In the genomic region with DNA sequence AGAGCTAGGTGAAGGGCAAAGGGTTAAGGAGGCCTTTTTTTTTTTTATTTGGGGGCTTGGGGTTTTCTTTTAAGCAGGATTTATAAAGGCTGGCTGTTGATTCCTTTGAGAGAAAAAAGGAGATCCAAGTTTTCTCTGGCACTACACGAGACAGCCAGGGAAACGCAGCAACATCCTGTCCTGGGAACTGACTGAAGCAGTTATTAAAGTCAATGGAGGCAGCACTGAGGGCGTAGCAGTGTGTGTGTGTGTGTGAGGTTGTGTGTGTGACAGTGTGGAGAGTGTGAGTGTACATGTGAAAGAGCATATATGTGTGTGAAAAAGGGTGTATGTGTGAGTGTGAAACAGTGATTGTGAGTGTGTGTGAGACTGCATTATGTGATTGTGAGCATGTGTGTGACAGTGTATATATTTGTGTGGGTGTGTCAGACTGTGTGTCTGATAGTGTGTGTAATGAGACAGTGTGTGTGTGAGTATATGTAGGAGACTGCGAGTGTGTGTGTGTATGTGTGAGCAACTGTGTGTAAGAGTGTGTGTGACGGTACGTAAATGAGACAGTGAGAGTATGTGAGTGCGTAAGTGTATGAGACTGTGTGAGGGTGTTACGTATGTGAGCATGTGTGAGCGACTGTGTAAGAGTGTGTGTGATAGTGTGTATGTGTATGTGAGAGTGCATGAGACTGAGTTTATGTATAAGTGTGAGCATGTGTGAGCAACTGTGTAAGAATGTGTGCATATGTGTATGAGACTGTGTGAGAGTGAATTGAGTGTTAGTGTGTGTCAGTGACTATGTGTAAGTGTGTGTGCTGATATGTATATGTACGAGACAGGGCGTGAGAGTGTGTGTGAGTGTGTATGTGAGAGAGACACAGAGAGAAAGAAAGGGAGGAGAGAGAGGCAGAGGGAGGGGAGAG, we compare ENCODE assay signal across 1 cellular context.
TF ChIP-seq lines count a peak whose summit lies in the region.

No MANE protein-coding gene starts in this region.

TF ChIP-seq in H1, 55 proteins besides CTCF, POLR2A, EP300 and RAD21:
- TF ChIP-seq RNF2 (IDR thresholded peaks at IDR 0.05; ENCODE audit: borderline replicate concordance, low read depth, low read length, missing control alignments, poor library complexity, severe bottlenecking), result no peak
- no peak for TF ChIP-seq SP1 (IDR thresholded peaks at IDR 0.05; ENCODE audit: low read depth, low read length)
- no peak for TF ChIP-seq HDAC6 (IDR thresholded peaks at IDR 0.05; ENCODE audit: low read depth, low read length)
